9 cellular contexts compared by ENCODE assay signal in the genomic region with DNA sequence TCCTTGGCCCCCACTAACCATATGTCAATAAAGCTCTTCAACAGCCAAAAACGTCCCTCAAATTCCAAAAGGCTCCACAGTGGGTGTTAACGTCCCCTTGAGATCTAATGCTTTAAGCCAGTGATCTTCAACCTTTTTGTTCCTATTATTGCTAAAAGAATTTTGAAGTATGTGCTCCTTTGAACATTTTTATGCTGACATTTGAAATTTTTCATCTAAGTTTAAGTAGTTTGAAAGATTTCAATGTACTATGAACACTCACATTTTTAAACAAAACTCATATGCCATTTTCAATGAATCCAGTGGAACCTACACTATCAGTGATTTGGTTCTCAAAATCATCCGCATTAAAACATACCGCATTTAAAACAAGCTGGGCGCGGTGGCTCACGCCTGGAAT.
"Had no signal": no experiment of that assay in that cellular context is flagged by ENCODE, and none has a peak within 500 bp of the region (broad histone marks: within the 10 kb centered on the region; RNA-seq: fewer than 3 reads in every experiment).

No MANE protein-coding gene starts in this region.

- H2AFZ ChIP-seq: GM23248 had no signal

- H3K9me3 Mint-ChIP-seq: HFFc6 had no signal

- H3K9ac ChIP-seq: GM23248 had no signal

- H3K27ac Mint-ChIP-seq: HFFc6, IgD-negative memory B cell had no signal

- H3K4me3 ChIP-seq: GM23248, HAP-1 had no signal

- H3K36me3 ChIP-seq: HAP-1 had no signal

- H3K4me3 Mint-ChIP-seq: HFFc6, IgD-negative memory B cell had no signal

- H3K9me3 ChIP-seq: HAP-1 had no signal

- ATAC-seq: HCT116 had no signal

- H3K27ac ChIP-seq: GM23248, HL-60 had no signal

- H3K4me1 ChIP-seq: HAP-1 had no signal

- DNase-seq: GM23248, GOT3, H7, HFFc6, KG1 had no signal

- H3K27me3 Mint-ChIP-seq: IgD-negative memory B cell had no signal
